Comparison of ENCODE assay signal across 18 cellular contexts in the genomic region with DNA sequence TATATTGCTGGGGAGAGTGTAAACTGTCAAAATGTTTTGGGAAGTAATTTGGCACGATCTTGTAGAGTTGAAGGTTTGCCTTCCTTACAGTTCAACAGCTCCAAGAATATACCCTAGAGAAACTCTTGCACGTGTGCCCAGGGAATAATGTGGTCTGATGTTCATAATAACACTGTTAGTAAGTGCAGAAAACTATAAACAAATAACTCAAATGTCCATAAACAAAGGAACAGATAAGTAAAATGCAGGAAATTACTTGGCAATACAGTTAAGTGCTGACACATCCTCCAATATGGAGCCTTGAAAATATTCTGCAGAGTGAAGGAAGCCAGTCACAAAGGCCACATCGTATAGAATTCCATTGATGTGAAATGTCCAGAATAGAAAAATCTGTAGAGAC.
DNase-seq lines count a peak whose midpoint lies in the region; ATAC-seq and TF ChIP-seq lines count a peak whose summit lies in the region.
"Had no signal": no experiment of that assay in that cellular context is flagged by ENCODE, and none has a peak within 500 bp of the region (broad histone marks: within the 10 kb centered on the region; RNA-seq: fewer than 3 reads in every experiment).

No MANE protein-coding gene starts in this region.

- H3K27me3 ChIP-seq in uterus (no peaks in the 10 kb centered on the region), GM23338 (ENCODE audit: insufficient read depth) (no peaks in the 10 kb centered on the region)
- no peaks in the 10 kb centered on the region for H3K27me3 ChIP-seq in CD4-positive, alpha-beta memory T cell (ENCODE audit: insufficient read depth, low read length)
- H3K27me3 ChIP-seq: BLaER1 had no signal

- no peaks in the 10 kb centered on the region for H3F3A ChIP-seq in GM23338 (replicated peaks; ENCODE audit: low read depth)

- H3K27ac Mint-ChIP-seq in CD4-positive, alpha-beta memory T cell, result no peak overlapping the region
- no peak overlapping the region for H3K27ac Mint-ChIP-seq in GM23338
- H3K27ac Mint-ChIP-seq: B cell; CD4-positive, CD25-positive, alpha-beta regulatory T cell; CD8-positive, alpha-beta memory T cell; H9 had no signal

- CTCF ChIA-PET in CD4-positive, alpha-beta memory T cell (lab: Charles Lee; ENCODE audit: partially characterized antibody), result no interaction called here

- H3K9me3 Mint-ChIP-seq in CD4-positive, alpha-beta memory T cell, result peaks cover 0 to 5% (median 0%) of the 10 kb centered on the region in 8 donors
- peaks cover 21% of the 10 kb centered on the region for H3K9me3 Mint-ChIP-seq in GM23338
- H3K9me3 Mint-ChIP-seq: CD8-positive, alpha-beta memory T cell had no signal

- intact Hi-C loops in uterus (cut with DNase I; ENCODE audit: low total_unique reads), result no loop called here
- intact Hi-C loops in CD4-positive, alpha-beta memory T cell (cut with micrococcal nuclease), result no loop called here

- no peaks in the 10 kb centered on the region for H3K79me2 ChIP-seq in GM23338 (replicated peaks; ENCODE audit: insufficient read depth)

- H3K27me3 Mint-ChIP-seq in CD4-positive, alpha-beta memory T cell, result no peaks in the 10 kb centered on the region
- no peaks in the 10 kb centered on the region for H3K27me3 Mint-ChIP-seq in GM23338 (ENCODE audit: insufficient read depth, low read depth, poor library complexity)
- H3K27me3 Mint-ChIP-seq: CD4-positive, CD25-positive, alpha-beta regulatory T cell; CD8-positive, alpha-beta memory T cell had no signal

- H3K4me3 ChIP-seq in fibroblast of mammary gland (ENCODE audit: control insufficient read depth, low read depth, low read length) (no peak overlapping the region), uterus (no peak overlapping the region), GM23338 (no peak overlapping the region)
- no peak overlapping the region for H3K4me3 ChIP-seq in CD4-positive, alpha-beta memory T cell (ENCODE audit: low read length in 2 of 2)
- H3K4me3 ChIP-seq: BLaER1 had no signal

- peaks cover 0 to 5% (median 0%) of the 10 kb centered on the region in 4 donors for H3K4me1 Mint-ChIP-seq in CD4-positive, alpha-beta memory T cell
- no peaks in the 10 kb centered on the region for H3K4me1 Mint-ChIP-seq in GM23338
- H3K4me1 Mint-ChIP-seq: B cell had no signal

- no peak overlapping the region for H3K4me3 Mint-ChIP-seq in CD4-positive, alpha-beta memory T cell
- H3K4me3 Mint-ChIP-seq in GM23338, result no peak overlapping the region
- H3K4me3 Mint-ChIP-seq: B cell; CD4-positive, CD25-positive, alpha-beta regulatory T cell; CD8-positive, alpha-beta memory T cell; H9 had no signal

- POLR2A ChIA-PET in CD4-positive, alpha-beta memory T cell (lab: Charles Lee; ENCODE audit: partially characterized antibody), result no interaction called here

- DNase-seq in H4 (ENCODE audit: low spot score) (peak; percentile 5), M059J (ENCODE audit: low read depth) (peak; percentile 38), fibroblast of mammary gland (ENCODE audit: low read depth) (peak; percentile 12), uterus (no peak), GM23338 (ENCODE audit: low spot score) (no peak), NCI-H774 (lab: John Stamatoyannopoulos, UW) (no peak), GM20000 (ENCODE audit: low spot score) (no peak)
- DNase-seq in CD4-positive, alpha-beta memory T cell, result no peak
- DNase-seq: CD4-positive, CD25-positive, alpha-beta regulatory T cell; CD8-positive, alpha-beta memory T cell; DMS 273 treated with DMSO at 0.1 percent for 48 hours; DMS79; GF-D8; H9 had no signal

- TF ChIP-seq POLR2A in uterus (IDR thresholded peaks at IDR 0.05), result no peak

- H2AFZ ChIP-seq in GM23338, result no peak overlapping the region

- H3K4me1 ChIP-seq in uterus (no peaks in the 10 kb centered on the region), GM23338 (ENCODE audit: insufficient read depth) (no peaks in the 10 kb centered on the region)
- H3K4me1 ChIP-seq in CD4-positive, alpha-beta memory T cell (ENCODE audit: insufficient read depth, low read length), result no peaks in the 10 kb centered on the region
- H3K4me1 ChIP-seq: BLaER1 had no signal

- peaks cover 8% of the 10 kb centered on the region for H3K9me2 ChIP-seq in GM23338 (ENCODE audit: insufficient read depth)

- TF ChIP-seq CTCF in fibroblast of mammary gland (conservative IDR thresholded peaks at IDR 0.05; ENCODE audit: control insufficient read depth, insufficient read depth, low read depth, low read length), result no peak
- no peak for TF ChIP-seq CTCF in uterus (IDR thresholded peaks at IDR 0.05)
- no peak for TF ChIP-seq CTCF in GM23338 (conservative IDR thresholded peaks at IDR 0.05; ENCODE audit: low read depth in 2 of 2)
- TF ChIP-seq CTCF in GM20000 (IDR thresholded peaks at IDR 0.05; ENCODE audit: extremely low read depth, missing control alignments), result no peak

- no peaks in the 10 kb centered on the region for H3K36me3 Mint-ChIP-seq in CD4-positive, alpha-beta memory T cell
- H3K36me3 Mint-ChIP-seq in GM23338 (ENCODE audit: low read depth), result peaks cover 12% of the 10 kb centered on the region
- H3K36me3 Mint-ChIP-seq: CD8-positive, alpha-beta memory T cell had no signal

- H3K27ac ChIP-seq in uterus (peak overlapping the region; percentile 39 to 44), GM23338 (ENCODE audit: low read depth) (no peak overlapping the region)
- no peak overlapping the region for H3K27ac ChIP-seq in CD4-positive, alpha-beta memory T cell (ENCODE audit: low read depth, low read length)
- H3K27ac ChIP-seq: BLaER1, C4-2B had no signal

- no peaks in the 10 kb centered on the region for H4K20me1 ChIP-seq in GM23338 (replicated peaks; ENCODE audit: insufficient read depth)
- H4K20me1 ChIP-seq: BLaER1 had no signal

- no peaks in the 10 kb centered on the region for H3K36me3 ChIP-seq in uterus
- no peaks in the 10 kb centered on the region for H3K36me3 ChIP-seq in CD4-positive, alpha-beta memory T cell (ENCODE audit: insufficient read depth, low read length)
- no peaks in the 10 kb centered on the region for H3K36me3 ChIP-seq in GM23338 (ENCODE audit: insufficient read depth)
- H3K36me3 ChIP-seq: BLaER1 had no signal

- H3K4me2 ChIP-seq in GM23338, result no peak overlapping the region
- H3K4me2 ChIP-seq: BLaER1 had no signal

- H3K9me3 ChIP-seq in uterus, result no peaks in the 10 kb centered on the region
- H3K9me3 ChIP-seq in CD4-positive, alpha-beta memory T cell (ENCODE audit: control insufficient read depth in 1 of 2, low read length in 2 of 2), result no peaks in the 10 kb centered on the region

- no peak for ATAC-seq in GM23338
- ATAC-seq: HCT116 had no signal

TF ChIP-seq in GM23338, 12 proteins besides CTCF, POLR2A, EP300 and RAD21 (continues in another document):
- TF ChIP-seq POLR2AphosphoS5 (IDR thresholded peaks at IDR 0.05; ENCODE audit: low read depth), result no peak
- TF ChIP-seq ZNF331 (CRISPR knock-in tag; IDR thresholded peaks at IDR 0.05; ENCODE audit: low read depth), result no peak
- TF ChIP-seq, protein P1, sequence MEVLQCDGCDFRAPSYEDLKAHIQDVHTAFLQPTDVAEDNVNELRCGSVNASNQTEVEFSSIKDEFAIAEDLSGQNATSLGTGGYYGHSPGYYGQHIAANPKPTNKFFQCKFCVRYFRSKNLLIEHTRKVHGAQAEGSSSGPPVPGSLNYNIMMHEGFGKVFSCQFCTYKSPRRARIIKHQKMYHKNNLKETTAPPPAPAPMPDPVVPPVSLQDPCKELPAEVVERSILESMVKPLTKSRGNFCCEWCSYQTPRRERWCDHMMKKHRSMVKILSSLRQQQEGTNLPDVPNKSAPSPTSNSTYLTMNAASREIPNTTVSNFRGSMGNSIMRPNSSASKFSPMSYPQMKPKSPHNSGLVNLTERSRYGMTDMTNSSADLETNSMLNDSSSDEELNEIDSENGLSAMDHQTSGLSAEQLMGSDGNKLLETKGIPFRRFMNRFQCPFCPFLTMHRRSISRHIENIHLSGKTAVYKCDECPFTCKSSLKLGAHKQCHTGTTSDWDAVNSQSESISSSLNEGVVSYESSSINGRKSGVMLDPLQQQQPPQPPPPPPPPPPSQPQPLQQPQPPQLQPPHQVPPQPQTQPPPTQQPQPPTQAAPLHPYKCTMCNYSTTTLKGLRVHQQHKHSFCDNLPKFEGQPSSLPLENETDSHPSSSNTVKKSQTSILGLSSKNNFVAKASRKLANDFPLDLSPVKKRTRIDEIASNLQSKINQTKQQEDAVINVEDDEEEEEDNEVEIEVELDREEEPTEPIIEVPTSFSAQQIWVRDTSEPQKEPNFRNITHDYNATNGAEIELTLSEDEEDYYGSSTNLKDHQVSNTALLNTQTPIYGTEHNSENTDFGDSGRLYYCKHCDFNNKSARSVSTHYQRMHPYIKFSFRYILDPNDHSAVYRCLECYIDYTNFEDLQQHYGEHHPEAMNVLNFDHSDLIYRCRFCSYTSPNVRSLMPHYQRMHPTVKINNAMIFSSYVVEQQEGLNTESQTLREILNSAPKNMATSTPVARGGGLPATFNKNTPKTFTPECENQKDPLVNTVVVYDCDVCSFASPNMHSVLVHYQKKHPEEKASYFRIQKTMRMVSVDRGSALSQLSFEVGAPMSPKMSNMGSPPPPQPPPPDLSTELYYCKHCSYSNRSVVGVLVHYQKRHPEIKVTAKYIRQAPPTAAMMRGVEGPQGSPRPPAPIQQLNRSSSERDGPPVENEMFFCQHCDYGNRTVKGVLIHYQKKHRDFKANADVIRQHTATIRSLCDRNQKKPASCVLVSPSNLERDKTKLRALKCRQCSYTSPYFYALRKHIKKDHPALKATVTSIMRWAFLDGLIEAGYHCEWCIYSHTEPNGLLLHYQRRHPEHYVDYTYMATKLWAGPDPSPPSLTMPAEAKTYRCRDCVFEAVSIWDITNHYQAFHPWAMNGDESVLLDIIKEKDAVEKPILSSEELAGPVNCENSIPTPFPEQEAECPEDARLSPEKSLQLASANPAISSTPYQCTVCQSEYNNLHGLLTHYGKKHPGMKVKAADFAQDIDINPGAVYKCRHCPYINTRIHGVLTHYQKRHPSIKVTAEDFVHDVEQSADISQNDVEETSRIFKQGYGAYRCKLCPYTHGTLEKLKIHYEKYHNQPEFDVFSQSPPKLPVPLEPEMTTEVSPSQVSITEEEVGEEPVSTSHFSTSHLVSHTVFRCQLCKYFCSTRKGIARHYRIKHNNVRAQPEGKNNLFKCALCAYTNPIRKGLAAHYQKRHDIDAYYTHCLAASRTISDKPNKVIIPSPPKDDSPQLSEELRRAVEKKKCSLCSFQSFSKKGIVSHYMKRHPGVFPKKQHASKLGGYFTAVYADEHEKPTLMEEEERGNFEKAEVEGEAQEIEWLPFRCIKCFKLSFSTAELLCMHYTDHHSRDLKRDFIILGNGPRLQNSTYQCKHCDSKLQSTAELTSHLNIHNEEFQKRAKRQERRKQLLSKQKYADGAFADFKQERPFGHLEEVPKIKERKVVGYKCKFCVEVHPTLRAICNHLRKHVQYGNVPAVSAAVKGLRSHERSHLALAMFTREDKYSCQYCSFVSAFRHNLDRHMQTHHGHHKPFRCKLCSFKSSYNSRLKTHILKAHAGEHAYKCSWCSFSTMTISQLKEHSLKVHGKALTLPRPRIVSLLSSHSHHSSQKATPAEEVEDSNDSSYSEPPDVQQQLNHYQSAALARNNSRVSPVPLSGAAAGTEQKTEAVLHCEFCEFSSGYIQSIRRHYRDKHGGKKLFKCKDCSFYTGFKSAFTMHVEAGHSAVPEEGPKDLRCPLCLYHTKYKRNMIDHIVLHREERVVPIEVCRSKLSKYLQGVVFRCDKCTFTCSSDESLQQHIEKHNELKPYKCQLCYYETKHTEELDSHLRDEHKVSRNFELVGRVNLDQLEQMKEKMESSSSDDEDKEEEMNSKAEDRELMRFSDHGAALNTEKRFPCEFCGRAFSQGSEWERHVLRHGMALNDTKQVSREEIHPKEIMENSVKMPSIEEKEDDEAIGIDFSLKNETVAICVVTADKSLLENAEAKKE (CRISPR knock-in tag; IDR thresholded peaks at IDR 0.05), result no peak

Comparison
In these comparisons a context has a peak if more than half of its experiments do, and no peak if none do; other contexts are left out.
1. DNase-seq: peak in H4 (single experiment), M059J (single experiment) and fibroblast of mammary gland (single experiment); none in uterus (0 of 2), CD4-positive, alpha-beta memory T cell (0 of 5), GM23338 (single experiment), NCI-H774 (single experiment) and GM20000 (single experiment).
2. H3K27ac ChIP-seq: peak in uterus (2 of 2); none in CD4-positive, alpha-beta memory T cell (single experiment) and GM23338 (single experiment).